In genomic region chr19:48445256-48445605, GRCh38 we compare ENCODE assay signal across 8 cellular contexts. TPM values are rescaled to one million over a fixed set of nuclear protein-coding genes. Genes with fewer than 3 reads are reported as not detected.
DNase-seq lines count a peak whose midpoint lies in the region; ATAC-seq and TF ChIP-seq lines count a peak whose summit lies in the region.

No MANE protein-coding gene starts in this region.

- H3K27me3 Mint-ChIP-seq in activated B cell treated with CpG ODN at 0.5 μM for 24 hours: peaks cover 19% of the 10 kb centered on the region
- peaks cover 9 to 20% of the 10 kb centered on the region in 2 donors for H3K27me3 Mint-ChIP-seq in natural killer cell (ENCODE audit: low read depth in 2 of 2)

- H3K4me3 Mint-ChIP-seq in activated B cell treated with CpG ODN at 0.5 μM for 24 hours (peak overlapping the region; percentile 96), natural killer cell (peak overlapping the region; percentile 93)

- peak overlapping the region; percentile 95 for H3K27ac Mint-ChIP-seq in activated B cell treated with CpG ODN at 0.5 μM for 24 hours
- peak overlapping the region; percentile 95 to 96 for H3K27ac Mint-ChIP-seq in natural killer cell

- intact Hi-C loops in activated B cell treated with CpG ODN at 0.5 μM for 24 hours (cut with micrococcal nuclease) (loop anchor here (1.0 kb wide), 8 partner anchors 24 to 174 kb away; partner anchors contain the start of genes CYTH2, KDELR1, RPL18 and SPHK2), natural killer cell (cut with micrococcal nuclease) (no loop called here)

- no peaks in the 10 kb centered on the region for H3K9me3 Mint-ChIP-seq in activated B cell treated with CpG ODN at 0.5 μM for 24 hours
- H3K9me3 Mint-ChIP-seq in natural killer cell: no peaks in the 10 kb centered on the region

- peak; percentile 22 for ATAC-seq in HG02798 (IDR thresholded peaks at IDR 0.05; ENCODE audit: poor library complexity, unreplicated experiment)
- peak; percentile 37 for ATAC-seq in activated B cell treated with CpG ODN at 0.5 μM for 24 hours (ENCODE audit: low read depth)
- peak; percentile 39 to 63 (median 48) for ATAC-seq in natural killer cell
- ATAC-seq in HG02840 (IDR thresholded peaks at IDR 0.05; ENCODE audit: low FRiP score, unreplicated experiment): no peak

- peaks cover 41% of the 10 kb centered on the region for H3K36me3 Mint-ChIP-seq in activated B cell treated with CpG ODN at 0.5 μM for 24 hours (ENCODE audit: low read depth)
- H3K36me3 Mint-ChIP-seq in natural killer cell: no peaks in the 10 kb centered on the region

- POLR2A ChIA-PET in activated B cell treated with CpG ODN at 0.5 μM for 24 hours (lab: Charles Lee): interaction anchor here (0.6 to 2.2 kb wide), 7 partner anchors 25 to 204 kb away, joined by 3 to 7 read pairs (median 4); partner anchors contain the start of genes GRIN2D, SYNGR4 and TMEM143

- H3K4me1 Mint-ChIP-seq in activated B cell treated with CpG ODN at 0.5 μM for 24 hours (peaks cover 35% of the 10 kb centered on the region), natural killer cell (peaks cover 30 to 33% of the 10 kb centered on the region in 2 donors)

- no peak for TF ChIP-seq CTCF in activated B cell treated with CpG ODN at 0.5 μM for 24 hours (IDR thresholded peaks at IDR 0.05)
- TF ChIP-seq CTCF in natural killer cell (IDR thresholded peaks at IDR 0.05): peak; percentile 14

- CTCF ChIA-PET in activated B cell treated with CpG ODN at 0.5 μM for 24 hours (lab: Charles Lee): interaction anchor here (0.8 to 2.0 kb wide), 5 partner anchors 44 to 174 kb away, joined by 3 to 7 read pairs (median 4); partner anchors contain the start of genes KDELR1 and SPHK2

- peak; percentile 19 for DNase-seq in stimulated activated CD4-positive, alpha-beta T cell treated with anti-CD3 and anti-CD28 coated beads, Interleukin-15, amount 100 ng/mL, for 24 hours
- no peak for DNase-seq in stimulated activated CD4-positive, alpha-beta T cell treated with anti-CD3 and anti-CD28 coated beads, Interleukin-4, amount 100 ng/mL, for 4 hours
- DNase-seq in NCI-H2029 (lab: John Stamatoyannopoulos, UW) (peak; percentile 73), activated B cell treated with CpG ODN at 0.5 μM for 24 hours (no peak), fibroblast of gingiva (ENCODE audit: low read depth) (peak; percentile 84), natural killer cell (no peak)

RNA-seq across cellular contexts. Expression of gene GRWD1, which starts 0.6 kb away (rescaled TPM):
- 63.4 and 71.4 TPM in 2 replicates for total RNA-seq in activated B cell treated with CpG ODN at 0.5 μM for 24 hours
- 10 to 100 TPM; 14.2 to 29.0 (median 16.7) TPM for total RNA-seq in natural killer cell

RNA-seq across cellular contexts. Expression of gene KCNJ14, which starts 10.1 kb away (rescaled TPM):
- total RNA-seq in activated B cell treated with CpG ODN at 0.5 μM for 24 hours: 1.7 and 2.2 TPM in 2 replicates
- 1 to 10 TPM in 1 of 3 donors, under 1 TPM in 2; 0.77 to 1.2 (median 0.85) TPM for total RNA-seq in natural killer cell

RNA-seq across cellular contexts. Expression of gene CYTH2, which starts 23.9 kb away (rescaled TPM):
- total RNA-seq in activated B cell treated with CpG ODN at 0.5 μM for 24 hours: 35.6 and 40.5 TPM in 2 replicates
- total RNA-seq in natural killer cell: 10 to 100 TPM; 38.5 to 44.1 (median 39.2) TPM

RNA-seq across cellular contexts. Expression of gene GRIN2D, which starts 51.8 kb away (rescaled TPM):
- 0.93 and 1.2 TPM in 2 replicates for total RNA-seq in activated B cell treated with CpG ODN at 0.5 μM for 24 hours
- under 1 TPM; 0.05 to 0.28 (median 0.07) TPM for total RNA-seq in natural killer cell

RNA-seq across cellular contexts. Expression of gene KDELR1, which starts 53.9 kb away (rescaled TPM):
- total RNA-seq in activated B cell treated with CpG ODN at 0.5 μM for 24 hours (50.8 and 51.9 TPM in 2 replicates), natural killer cell (10 to 100 TPM; 41.5 to 47.5 (median 46.0) TPM)

Comparison
In these comparisons a context has a peak if more than half of its experiments do, and no peak if none do; other contexts are left out.
1. DNase-seq: peak in stimulated activated CD4-positive, alpha-beta T cell treated with anti-CD3 and anti-CD28 coated beads, Interleukin-15, amount 100 ng/mL, for 24 hours (single experiment), NCI-H2029 (single experiment) and fibroblast of gingiva (single experiment); none in stimulated activated CD4-positive, alpha-beta T cell treated with anti-CD3 and anti-CD28 coated beads, Interleukin-4, amount 100 ng/mL, for 4 hours (0 of 2), activated B cell treated with CpG ODN at 0.5 μM for 24 hours (single experiment) and natural killer cell (single experiment).